ENCODE assay signal across 31 cellular contexts in the genomic region with DNA sequence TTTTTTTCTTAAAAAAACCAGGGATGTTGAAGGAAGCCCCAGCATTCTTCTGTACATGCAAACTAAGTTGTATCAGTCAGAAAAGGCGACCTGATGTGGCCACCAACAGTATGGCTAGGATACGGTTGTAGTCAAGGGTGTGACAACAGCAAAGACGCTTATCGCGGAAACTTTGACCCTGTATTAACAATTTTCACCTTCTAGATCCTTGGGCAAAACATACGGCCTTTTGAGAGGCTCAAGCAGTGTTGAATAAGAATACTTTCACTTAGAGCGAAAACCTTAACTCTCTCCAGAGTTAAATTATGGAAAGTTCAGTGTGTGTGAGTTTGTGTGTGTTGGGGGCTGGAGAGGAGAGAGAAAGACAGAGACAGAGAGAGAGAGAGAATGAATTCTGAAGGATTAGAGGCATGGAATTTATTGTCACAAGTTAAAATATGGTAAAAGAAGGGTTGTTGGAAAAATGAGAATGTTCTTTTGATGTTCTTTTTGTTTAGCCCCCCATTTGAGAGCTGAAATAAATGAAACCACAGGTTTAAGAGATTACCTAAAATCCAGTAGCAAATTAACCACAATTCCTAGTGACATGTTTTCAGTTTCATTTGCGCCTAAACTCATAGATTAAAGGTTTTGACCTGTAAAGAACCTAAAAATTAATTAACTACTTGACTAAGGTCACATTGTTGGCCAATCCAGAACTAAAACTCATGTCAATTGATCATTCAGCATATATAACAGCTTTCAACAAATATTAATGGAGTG. TPM values are rescaled to one million over a fixed set of nuclear protein-coding genes. Genes with fewer than 3 reads are reported as not detected.
DNase-seq lines count a peak whose midpoint lies in the region; ATAC-seq, FAIRE-seq and TF ChIP-seq lines count a peak whose summit lies in the region.
"Had no signal": no experiment of that assay in that cellular context is flagged by ENCODE, and none has a peak within 500 bp of the region (broad histone marks: within the 10 kb centered on the region; RNA-seq: fewer than 3 reads in every experiment).

No MANE protein-coding gene starts in this region.

- H3K27ac ChIP-seq in small intestine (ENCODE audit: low read depth in 1 of 2, low read length in 1 of 2) (peak overlapping the region; percentile 11 to 71), foreskin keratinocyte (no peak overlapping the region)
- H3K27ac ChIP-seq: heart left ventricle, right atrium auricular region, SJSA1, spleen had no signal

- peak overlapping the region in 1 of 2 donors; percentile 26 for H3K4me3 ChIP-seq in small intestine (ENCODE audit: low read depth in 1 of 2, low read length in 2 of 2)
- H3K4me3 ChIP-seq: heart left ventricle, right atrium auricular region, SJSA1, spleen had no signal

- H3K4me1 ChIP-seq in small intestine (ENCODE audit: control insufficient read depth in 2 of 2, insufficient read depth in 1 of 2, low read depth in 1 of 2, low read length in 1 of 2) = no peaks in the 10 kb centered on the region
- H3K4me1 ChIP-seq in foreskin keratinocyte = peaks cover 24% of the 10 kb centered on the region
- H3K4me1 ChIP-seq: heart left ventricle, right atrium auricular region had no signal

- TF ChIP-seq CTCF in HFFc6 (IDR thresholded peaks at IDR 0.05) = no peak
- no peak for TF ChIP-seq CTCF in WTC11 (IDR thresholded peaks at IDR 0.05)
- TF ChIP-seq CTCF in foreskin keratinocyte (conservative IDR thresholded peaks at IDR 0.05) = no peak

- ATAC-seq in WTC11 = no peak
- ATAC-seq in foreskin keratinocyte = no peak
- no peak for ATAC-seq in HG02610 (IDR thresholded peaks at IDR 0.05; ENCODE audit: unreplicated experiment)
- no peak for ATAC-seq in GM21528 (IDR thresholded peaks at IDR 0.05; ENCODE audit: low FRiP score, unreplicated experiment)
- ATAC-seq: heart left ventricle had no signal

- POLR2A ChIA-PET in WTC11 (lab: Charles Lee) = no interaction called here

- no peaks in the 10 kb centered on the region for H3K9me3 ChIP-seq in small intestine (ENCODE audit: control insufficient read depth, low read depth)
- H3K9me3 ChIP-seq: heart left ventricle, right atrium auricular region, SJSA1, spleen had no signal

- H3K27me3 Mint-ChIP-seq in HFFc6 (ENCODE audit: insufficient read depth) = no peaks in the 10 kb centered on the region
- no peaks in the 10 kb centered on the region for H3K27me3 Mint-ChIP-seq in WTC11 (ENCODE audit: low read depth)
- H3K27me3 Mint-ChIP-seq: activated naive CD8-positive, alpha-beta T cell treated with anti-CD3 and anti-CD28 coated beads, Interleukin-2, amount 10 ng/mL, durations not matched to agents 7 days and 5 days; type B pancreatic cell had no signal

- H3K36me3 ChIP-seq in small intestine (ENCODE audit: control insufficient read depth in 2 of 2, insufficient read depth in 2 of 2, low read length in 2 of 2) = no peaks in the 10 kb centered on the region
- H3K36me3 ChIP-seq: heart left ventricle, right atrium auricular region, spleen had no signal

- no peaks in the 10 kb centered on the region for H3K9me3 Mint-ChIP-seq in HFFc6
- H3K9me3 Mint-ChIP-seq in WTC11 = no peaks in the 10 kb centered on the region
- H3K9me3 Mint-ChIP-seq: activated naive CD8-positive, alpha-beta T cell treated with anti-CD3 and anti-CD28 coated beads, Interleukin-2, amount 10 ng/mL, durations not matched to agents 7 days and 5 days; type B pancreatic cell had no signal

- peaks cover 67% of the 10 kb centered on the region for H3K4me1 Mint-ChIP-seq in HFFc6 (ENCODE audit: low read depth)
- H3K4me1 Mint-ChIP-seq in WTC11 = peaks cover 15% of the 10 kb centered on the region

- H3K36me3 Mint-ChIP-seq in HFFc6 (ENCODE audit: low read depth) = peaks cover 22% of the 10 kb centered on the region
- H3K36me3 Mint-ChIP-seq in WTC11 = no peaks in the 10 kb centered on the region
- H3K36me3 Mint-ChIP-seq: activated naive CD8-positive, alpha-beta T cell treated with anti-CD3 and anti-CD28 coated beads, Interleukin-2, amount 10 ng/mL, durations not matched to agents 7 days and 5 days had no signal

- H3K27me3 ChIP-seq in small intestine (ENCODE audit: control insufficient read depth in 2 of 2, insufficient read depth in 2 of 2, low read length in 2 of 2) (no peaks in the 10 kb centered on the region), foreskin keratinocyte (no peaks in the 10 kb centered on the region)
- H3K27me3 ChIP-seq: heart left ventricle, right atrium auricular region, SJSA1, spleen had no signal

- H3K27ac Mint-ChIP-seq in HFFc6 (peak overlapping the region; percentile 45; the same call in 1 of the 2 replicates), WTC11 (peak overlapping the region; percentile 11; the same call in 1 of the 2 replicates)
- H3K27ac Mint-ChIP-seq: activated naive CD8-positive, alpha-beta T cell treated with anti-CD3 and anti-CD28 coated beads, Interleukin-2, amount 10 ng/mL, durations not matched to agents 7 days and 5 days; type B pancreatic cell had no signal

- H3K4me3 Mint-ChIP-seq in HFFc6 = peak overlapping the region; percentile 11; the same call in 1 of the 2 replicates
- H3K4me3 Mint-ChIP-seq in WTC11 = no peak overlapping the region
- H3K4me3 Mint-ChIP-seq: activated naive CD8-positive, alpha-beta T cell treated with anti-CD3 and anti-CD28 coated beads, Interleukin-2, amount 10 ng/mL, durations not matched to agents 7 days and 5 days; type B pancreatic cell had no signal

- TF ChIP-seq POLR2A in GM12892 (IDR thresholded peaks at IDR 0.05; ENCODE audit: low read depth, low read length) = no peak

- DNase-seq in GM12892 (ENCODE audit: insufficient read length) (no peak), HFFc6 (no peak), WTC11 (ENCODE audit: low spot score) (no peak), small intestine (peak; percentile 89), foreskin keratinocyte (no peak)
- DNase-seq: activated CD4-positive, alpha-beta T cell treated with anti-CD3 and anti-CD28 coated beads for 4 hours; activated gamma-delta T cell; activated naive CD8-positive, alpha-beta T cell treated with anti-CD3 and anti-CD28 coated beads, Interleukin-2, amount 10 ng/mL, durations not matched to agents 7 days and 5 days; C1 segment of cervical spinal cord; COR-L47; cortex of kidney; foreskin fibroblast; GOT3; heart left ventricle; Kasumi-1; MV-4-11; NCI-H1436 treated with DMSO at 0.1 percent for 48 hours; NCI-H2081 treated with DMSO at 0.1 percent for 48 hours; NCI-H345; NCI-H69; posterior cingulate gyrus; spleen; stimulated activated CD4-positive, alpha-beta T cell treated with anti-CD3 and anti-CD28 coated beads, Interleukin-2, amount 100 ng/mL, for 24 hours; T-helper 9 cell had no signal

- CTCF ChIA-PET in WTC11 (lab: Charles Lee) = no interaction called here

- FAIRE-seq in GM12892 (lab: Jason Lieb, UNC) = peak; percentile 33
- no peak for FAIRE-seq in small intestine (lab: Jason Lieb, UNC)
- FAIRE-seq: G401.6, keratinocyte had no signal

- WGBS in small intestine, 3 donors = 25 to 77% (median 56%) methylated on average over 8 of the region's 8 CpGs

TF ChIP-seq in WTC11, 78 proteins besides CTCF, POLR2A, EP300 and RAD21 (continues in another document):
- TF ChIP-seq, protein P1, sequence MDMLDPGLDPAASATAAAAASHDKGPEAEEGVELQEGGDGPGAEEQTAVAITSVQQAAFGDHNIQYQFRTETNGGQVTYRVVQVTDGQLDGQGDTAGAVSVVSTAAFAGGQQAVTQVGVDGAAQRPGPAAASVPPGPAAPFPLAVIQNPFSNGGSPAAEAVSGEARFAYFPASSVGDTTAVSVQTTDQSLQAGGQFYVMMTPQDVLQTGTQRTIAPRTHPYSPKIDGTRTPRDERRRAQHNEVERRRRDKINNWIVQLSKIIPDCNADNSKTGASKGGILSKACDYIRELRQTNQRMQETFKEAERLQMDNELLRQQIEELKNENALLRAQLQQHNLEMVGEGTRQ (CRISPR knock-in tag; IDR thresholded peaks at IDR 0.05) = no peak
- TF ChIP-seq, protein P2, sequence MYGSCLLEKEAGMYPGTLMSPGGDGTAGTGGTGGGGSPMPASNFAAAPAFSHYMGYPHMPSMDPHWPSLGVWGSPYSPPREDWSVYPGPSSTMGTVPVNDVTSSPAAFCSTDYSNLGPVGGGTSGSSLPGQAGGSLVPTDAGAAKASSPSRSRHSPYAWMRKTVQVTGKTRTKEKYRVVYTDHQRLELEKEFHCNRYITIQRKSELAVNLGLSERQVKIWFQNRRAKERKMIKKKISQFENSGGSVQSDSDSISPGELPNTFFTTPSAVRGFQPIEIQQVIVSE (CRISPR knock-in tag; IDR thresholded peaks at IDR 0.05; ENCODE audit: borderline replicate concordance) = no peak
- TF ChIP-seq, protein P3, sequence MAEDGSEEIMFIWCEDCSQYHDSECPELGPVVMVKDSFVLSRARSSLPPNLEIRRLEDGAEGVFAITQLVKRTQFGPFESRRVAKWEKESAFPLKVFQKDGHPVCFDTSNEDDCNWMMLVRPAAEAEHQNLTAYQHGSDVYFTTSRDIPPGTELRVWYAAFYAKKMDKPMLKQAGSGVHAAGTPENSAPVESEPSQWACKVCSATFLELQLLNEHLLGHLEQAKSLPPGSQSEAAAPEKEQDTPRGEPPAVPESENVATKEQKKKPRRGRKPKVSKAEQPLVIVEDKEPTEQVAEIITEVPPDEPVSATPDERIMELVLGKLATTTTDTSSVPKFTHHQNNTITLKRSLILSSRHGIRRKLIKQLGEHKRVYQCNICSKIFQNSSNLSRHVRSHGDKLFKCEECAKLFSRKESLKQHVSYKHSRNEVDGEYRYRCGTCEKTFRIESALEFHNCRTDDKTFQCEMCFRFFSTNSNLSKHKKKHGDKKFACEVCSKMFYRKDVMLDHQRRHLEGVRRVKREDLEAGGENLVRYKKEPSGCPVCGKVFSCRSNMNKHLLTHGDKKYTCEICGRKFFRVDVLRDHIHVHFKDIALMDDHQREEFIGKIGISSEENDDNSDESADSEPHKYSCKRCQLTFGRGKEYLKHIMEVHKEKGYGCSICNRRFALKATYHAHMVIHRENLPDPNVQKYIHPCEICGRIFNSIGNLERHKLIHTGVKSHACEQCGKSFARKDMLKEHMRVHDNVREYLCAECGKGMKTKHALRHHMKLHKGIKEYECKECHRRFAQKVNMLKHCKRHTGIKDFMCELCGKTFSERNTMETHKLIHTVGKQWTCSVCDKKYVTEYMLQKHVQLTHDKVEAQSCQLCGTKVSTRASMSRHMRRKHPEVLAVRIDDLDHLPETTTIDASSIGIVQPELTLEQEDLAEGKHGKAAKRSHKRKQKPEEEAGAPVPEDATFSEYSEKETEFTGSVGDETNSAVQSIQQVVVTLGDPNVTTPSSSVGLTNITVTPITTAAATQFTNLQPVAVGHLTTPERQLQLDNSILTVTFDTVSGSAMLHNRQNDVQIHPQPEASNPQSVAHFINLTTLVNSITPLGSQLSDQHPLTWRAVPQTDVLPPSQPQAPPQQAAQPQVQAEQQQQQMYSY (CRISPR knock-in tag; IDR thresholded peaks at IDR 0.05) = no peak
- TF ChIP-seq NR1H2 (CRISPR knock-in tag; IDR thresholded peaks at IDR 0.05) (no peak), TEAD1 (CRISPR knock-in tag; IDR thresholded peaks at IDR 0.05) (no peak)

RNA-seq across cellular contexts. Expression of a gene that starts 9.2 kb away (rescaled TPM):
- 29.3 TPM for polyA plus RNA-seq in GM12892 (2012; ENCODE audit: missing spikeins)
- total RNA-seq in HFFc6 (2021; fragmentation: NEBNext Ultra II Directional; extraction: Animal tissue kit (Norgen Biotek cat#: 25700)) = 100 to 1,000 TPM; 307 to 420 (median 361) TPM
- total RNA-seq in WTC11 (2021) (24.0 to 30.7 TPM (median 25.0 TPM) in 3 replicates), foreskin keratinocyte (89.9 and 117 TPM in 2 replicates)
- polyA plus RNA-seq in small intestine (10 to 100 TPM in 1 of 3 donors, 1 to 10 TPM in 2; 9.2 to 15.4 (median 9.6) TPM), foreskin keratinocyte (27.6 and 30.0 TPM in 2 replicates)
